In the genomic region with DNA sequence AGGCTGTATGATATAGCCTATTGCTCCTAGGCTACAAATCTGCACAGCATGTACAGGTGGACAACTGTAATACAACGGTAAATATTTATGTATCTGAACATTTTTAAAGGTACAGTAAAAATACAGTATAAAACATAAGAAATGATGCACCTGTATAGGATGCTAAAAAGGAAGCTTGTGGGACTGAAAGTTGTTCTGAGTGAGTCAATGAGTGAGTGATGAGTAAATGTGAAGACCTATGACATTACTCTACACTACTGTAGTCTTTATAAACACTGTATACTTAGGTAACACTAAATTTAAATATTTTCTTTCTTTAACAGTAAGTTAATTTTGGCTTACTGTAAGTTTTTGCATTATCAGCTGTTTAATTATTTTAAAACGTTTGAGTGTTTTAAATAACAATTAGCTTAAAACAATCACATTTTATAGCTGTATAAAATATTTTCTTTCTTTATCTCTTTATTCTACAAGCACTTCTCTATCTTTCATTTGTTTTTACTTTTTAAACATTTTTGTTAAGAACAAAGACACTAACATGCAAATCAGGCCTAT, we compare ENCODE assay signal across 31 cellular contexts. TPM values are rescaled to one million over a fixed set of nuclear protein-coding genes. Genes with fewer than 3 reads are reported as not detected.
"Had no signal": no experiment of that assay in that cellular context is flagged by ENCODE, and none has a peak within 500 bp of the region (broad histone marks: within the 10 kb centered on the region; RNA-seq: fewer than 3 reads in every experiment).

No MANE protein-coding gene starts in this region.

- H3K27ac ChIP-seq: left lung, lower lobe of right lung, neural progenitor cell, neutrophil, ovary, right atrium auricular region, right lobe of liver, tibial nerve, vagina had no signal

- H3K4me1 ChIP-seq: left lung, lower lobe of right lung, neural progenitor cell, right atrium auricular region, right lobe of liver, tibial nerve, vagina had no signal

- ATAC-seq: left colon; left lung; lower lobe of right lung; natural killer cell; right lobe of liver; stimulated activated memory B cell treated with anti-CD40 and anti-IgM and Interleukin-4, amounts not matched to agents 10 μg/mL and 1 μg/mL and 100 μg/mL, for 72 hours; stimulated activated naive CD8-positive, alpha-beta T cell treated with anti-CD3 and anti-CD28 coated beads, Interleukin-15, amount 100 ng/mL, for 72 hours had no signal

- H3K27me3 ChIP-seq: left lung, neural progenitor cell, neutrophil, ovary, right atrium auricular region, right lobe of liver, tibial nerve, vagina had no signal

- DNase-seq: hippocampal formation; kidney; left colon; left lung; lower lobe of right lung; mammary epithelial cell; mesenchymal stem cell; naive B cell; natural killer cell; nephron progenitor cell; occipital lobe; ovary; right lobe of liver; stimulated activated CD4-positive, alpha-beta T cell treated with anti-CD3 and anti-CD28 coated beads, Interleukin-1b, Interleukin-23, amount 100 ng/mL, for 48 hours; stimulated activated CD4-positive, alpha-beta T cell treated with anti-CD3 and anti-CD28 coated beads, Interleukin-2, amount 100 ng/mL, for 48 hours; stimulated activated CD4-positive, alpha-beta T cell treated with anti-CD3 and anti-CD28 coated beads, Interleukin-4, amount 100 ng/mL, for 4 hours; stimulated activated CD8-positive, alpha-beta memory T cell treated with anti-CD3 and anti-CD28 coated beads, Interleukin-4, amount 100 ng/mL, for 48 hours; stimulated activated naive CD4-positive, alpha-beta T cell treated with Interleukin-2 at 50 U/mL for 16 hours; stimulated activated naive CD8-positive, alpha-beta T cell treated with anti-CD3 and anti-CD28 coated beads, Interleukin-15, amount 100 ng/mL, for 72 hours; substantia nigra had no signal

RNA-seq across cellular contexts. Expression of a gene that starts 28.1 kb away (rescaled TPM):
- total RNA-seq: kidney, left colon, left lung, lower lobe of right lung, mononuclear cell, natural killer cell, ovary, pulmonary artery endothelial cell, renal cortical epithelial cell, right atrium auricular region, right lobe of liver, tibial nerve, vagina had no signal
- polyA plus RNA-seq: liver, smooth muscle cell had no signal
